Comparison of ENCODE assay signal across 17 cellular contexts in the genomic region with DNA sequence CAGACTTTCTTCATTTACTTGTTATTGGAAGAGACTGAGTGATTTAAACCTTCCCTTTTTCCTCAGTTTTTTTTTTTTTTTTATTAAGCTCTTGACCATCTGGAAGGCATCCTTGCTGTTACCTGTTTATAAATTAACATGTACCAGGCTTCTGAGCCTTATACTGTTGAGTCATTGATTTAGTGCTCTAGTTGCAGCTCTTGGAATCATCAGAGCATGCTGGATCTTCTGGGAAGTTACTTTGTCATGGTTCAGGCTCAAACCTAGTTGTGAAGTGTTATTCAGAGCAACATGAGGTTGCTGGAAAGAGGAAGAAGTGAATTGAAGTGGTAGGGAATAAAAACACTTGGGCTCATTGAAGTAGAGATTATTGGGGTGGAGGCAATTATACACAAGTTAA. TPM values are rescaled to one million over a fixed set of nuclear protein-coding genes. Genes with fewer than 3 reads are reported as not detected.
DNase-seq lines count a peak whose midpoint lies in the region; ATAC-seq and TF ChIP-seq lines count a peak whose summit lies in the region.
"Had no signal": no experiment of that assay in that cellular context is flagged by ENCODE, and none has a peak within 500 bp of the region (broad histone marks: within the 10 kb centered on the region; RNA-seq: fewer than 3 reads in every experiment).

No MANE protein-coding gene starts in this region.

- H3K4me1 Mint-ChIP-seq in CD4-positive, alpha-beta memory T cell: peaks cover 48 to 88% (median 70%) of the 10 kb centered on the region in 4 donors
- peaks cover 44% of the 10 kb centered on the region for H3K4me1 Mint-ChIP-seq in GM23338

- H3K4me2 ChIP-seq in GM23338 (no peak overlapping the region), trophoblast cell (ENCODE audit: low read length) (no peak overlapping the region)
- H3K4me2 ChIP-seq: BLaER1 had no signal

- no peak overlapping the region for H2BK5ac ChIP-seq in trophoblast cell (ENCODE audit: low read depth, low read length, poor library complexity)

- CTCF ChIA-PET in CD4-positive, alpha-beta memory T cell (lab: Charles Lee; ENCODE audit: partially characterized antibody): interaction anchor here (0.6 to 2.3 kb wide), 3 partner anchors 23 to 1045 kb away, joined by 3 to 6 read pairs (median 6); no protein-coding TSS in a partner anchor

- H3K4me3 ChIP-seq in CD4-positive, alpha-beta memory T cell (ENCODE audit: low read length in 2 of 2): no peak overlapping the region
- H3K4me3 ChIP-seq in GM23338 (no peak overlapping the region), breast epithelium (no peak overlapping the region), trophoblast cell (ENCODE audit: low read depth, low read length) (no peak overlapping the region)
- H3K4me3 ChIP-seq: BLaER1, body of pancreas, dorsolateral prefrontal cortex, SK-N-MC had no signal

- intact Hi-C loops in CD4-positive, alpha-beta memory T cell (cut with micrococcal nuclease): no loop called here
- intact Hi-C loops in breast epithelium (cut with DNase I; ENCODE audit: low total_unique reads): no loop called here

- no peaks in the 10 kb centered on the region; the same call in 1 of the 2 replicates for H3F3A ChIP-seq in GM23338 (replicated peaks; ENCODE audit: low read depth)

- peaks cover 3% of the 10 kb centered on the region for H3K79me1 ChIP-seq in trophoblast cell (ENCODE audit: low read length)

- H3K4ac ChIP-seq in trophoblast cell (ENCODE audit: low read depth, low read length): no peak overlapping the region

- H3K4me3 Mint-ChIP-seq in CD4-positive, alpha-beta memory T cell: peak overlapping the region in 3 of 8 donors; percentile 10 to 78 (median 24)
- H3K4me3 Mint-ChIP-seq in GM23338: peak overlapping the region; percentile 1; the same call in 1 of the 3 replicates

- no peak overlapping the region for H2AK5ac ChIP-seq in trophoblast cell (ENCODE audit: low read length)

- H3K9me2 ChIP-seq in GM23338 (ENCODE audit: insufficient read depth): no peaks in the 10 kb centered on the region

- H3K4me1 ChIP-seq in CD4-positive, alpha-beta memory T cell (ENCODE audit: insufficient read depth, low read length): peaks cover 76% of the 10 kb centered on the region
- H3K4me1 ChIP-seq in GM23338 (ENCODE audit: insufficient read depth) (peaks cover 22% of the 10 kb centered on the region), breast epithelium (peaks cover 0 to 5% of the 10 kb centered on the region in 2 donors), trophoblast cell (ENCODE audit: control insufficient read depth in 1 of 2, insufficient read depth in 2 of 2, low read length in 2 of 2) (peaks cover 4 to 6% of the 10 kb centered on the region in 2 experiments)

- no peak overlapping the region for H4K8ac ChIP-seq in trophoblast cell (ENCODE audit: low read depth, low read length)

- no peak overlapping the region for H2BK12ac ChIP-seq in trophoblast cell (ENCODE audit: low read length)

- no peak overlapping the region for H3K18ac ChIP-seq in trophoblast cell (ENCODE audit: low read length)

- no peak overlapping the region for H3K9ac ChIP-seq in trophoblast cell (ENCODE audit: low read length)
- H3K9ac ChIP-seq: BLaER1 had no signal

- peak overlapping the region; percentile 5 to 86 (median 28) for H3K27ac Mint-ChIP-seq in CD4-positive, alpha-beta memory T cell
- H3K27ac Mint-ChIP-seq in GM23338: peak overlapping the region; percentile 33

- peaks cover 4% of the 10 kb centered on the region for H4K20me1 ChIP-seq in GM23338 (replicated peaks; ENCODE audit: insufficient read depth)

- H2AFZ ChIP-seq in GM23338 (no peak overlapping the region), trophoblast cell (ENCODE audit: insufficient read depth, low read length, poor library complexity) (no peak overlapping the region)

- H3K9me3 ChIP-seq in CD4-positive, alpha-beta memory T cell (ENCODE audit: control insufficient read depth in 1 of 2, low read length in 2 of 2): no peaks in the 10 kb centered on the region
- H3K9me3 ChIP-seq in breast epithelium: no peaks in the 10 kb centered on the region
- no peaks in the 10 kb centered on the region for H3K9me3 ChIP-seq in trophoblast cell (ENCODE audit: insufficient read depth, low read depth, low read length)
- H3K9me3 ChIP-seq: BLaER1, body of pancreas had no signal

- H3K14ac ChIP-seq in trophoblast cell (ENCODE audit: low read length): no peak overlapping the region

- H3K36me3 ChIP-seq in CD4-positive, alpha-beta memory T cell (ENCODE audit: insufficient read depth, low read length): peaks cover 40% of the 10 kb centered on the region
- H3K36me3 ChIP-seq in GM23338 (ENCODE audit: insufficient read depth) (peaks cover 27% of the 10 kb centered on the region), breast epithelium (peaks cover 5% of the 10 kb centered on the region), trophoblast cell (ENCODE audit: control insufficient read depth in 1 of 2, insufficient read depth in 2 of 2, low read length in 2 of 2) (peaks cover 12 to 23% of the 10 kb centered on the region in 2 experiments)

- H3K23ac ChIP-seq in trophoblast cell (ENCODE audit: low read length): no peak overlapping the region

- no peaks in the 10 kb centered on the region for H3K27me3 ChIP-seq in CD4-positive, alpha-beta memory T cell (ENCODE audit: insufficient read depth, low read length)
- H3K27me3 ChIP-seq in GM23338 (ENCODE audit: insufficient read depth) (no peaks in the 10 kb centered on the region), breast epithelium (no peaks in the 10 kb centered on the region), trophoblast cell (ENCODE audit: insufficient read depth, low read length) (no peaks in the 10 kb centered on the region)
- H3K27me3 ChIP-seq: BLaER1, body of pancreas, dorsolateral prefrontal cortex had no signal

- H3K36me3 Mint-ChIP-seq in CD4-positive, alpha-beta memory T cell: peaks cover 39 to 60% of the 10 kb centered on the region in 2 donors
- H3K36me3 Mint-ChIP-seq in GM23338 (ENCODE audit: low read depth): peaks cover 47% of the 10 kb centered on the region

- H3K79me2 ChIP-seq in GM23338 (replicated peaks; ENCODE audit: insufficient read depth): peaks cover 95% of the 10 kb centered on the region
- peaks cover 8% of the 10 kb centered on the region for H3K79me2 ChIP-seq in trophoblast cell (ENCODE audit: control insufficient read depth, insufficient read depth, low read length, poor library complexity)

- POLR2A ChIA-PET in CD4-positive, alpha-beta memory T cell (lab: Charles Lee; ENCODE audit: partially characterized antibody): interaction anchor here (1.0 kb wide), 1 partner anchor 349 kb away, joined by 3 read pairs; the partner anchor contains the start of gene TNKS1BP1

- no peak for TF ChIP-seq POLR2A in breast epithelium (IDR thresholded peaks at IDR 0.05)

- H4K12ac ChIP-seq in trophoblast cell (ENCODE audit: low read depth, low read length): no peak overlapping the region

- DNase-seq in CD4-positive, alpha-beta memory T cell: no peak
- DNase-seq in GM23338 (ENCODE audit: low spot score): no peak
- no peak for DNase-seq in breast epithelium (ENCODE audit: low spot score in 2 of 2)
- DNase-seq in trophoblast cell: no peak
- no peak for DNase-seq in KG1 (lab: John Stamatoyannopoulos, UW)
- DNase-seq in SK-N-DZ (ENCODE audit: low spot score): no peak
- no peak for DNase-seq in RPMI8226
- DNase-seq: activated gamma-delta T cell treated with Interleukin-2 at 50 U/mL for 16 hours, body of pancreas, dorsolateral prefrontal cortex, NCI-H1930, NCI-H69, substantia nigra had no signal

- H2BK120ac ChIP-seq in trophoblast cell (ENCODE audit: insufficient read depth, low read length, poor library complexity): no peak overlapping the region

- no peaks in the 10 kb centered on the region for H3K9me3 Mint-ChIP-seq in CD4-positive, alpha-beta memory T cell
- H3K9me3 Mint-ChIP-seq in GM23338: no peaks in the 10 kb centered on the region

- H4K91ac ChIP-seq in trophoblast cell (ENCODE audit: low read depth, low read length): no peak overlapping the region

- no peaks in the 10 kb centered on the region for H3K27me3 Mint-ChIP-seq in CD4-positive, alpha-beta memory T cell
- H3K27me3 Mint-ChIP-seq in GM23338 (ENCODE audit: insufficient read depth, low read depth, poor library complexity): no peaks in the 10 kb centered on the region

- TF ChIP-seq CTCF in GM23338 (conservative IDR thresholded peaks at IDR 0.05; ENCODE audit: low read depth in 2 of 2) (no peak), breast epithelium (IDR thresholded peaks at IDR 0.05) (no peak)

- no peak for ATAC-seq in GM23338
- ATAC-seq: body of pancreas, left lobe of liver had no signal

- no peak overlapping the region for H3K27ac ChIP-seq in CD4-positive, alpha-beta memory T cell (ENCODE audit: low read depth, low read length)
- H3K27ac ChIP-seq in GM23338 (ENCODE audit: low read depth) (no peak overlapping the region), breast epithelium (peak overlapping the region; percentile 13 to 60), trophoblast cell (ENCODE audit: low read depth, low read length) (peak overlapping the region; percentile 27)
- H3K27ac ChIP-seq: BLaER1, body of pancreas, dorsolateral prefrontal cortex, SK-N-MC had no signal

RNA-seq across cellular contexts. Expression of gene ZDHHC5, which starts 6.3 kb away (rescaled TPM):
- 10 to 100 TPM; 73.2 to 75.8 TPM for total RNA-seq in CD4-positive, alpha-beta memory T cell
- 10 to 100 TPM; 30.4 to 44.6 TPM for polyA plus RNA-seq in CD4-positive, alpha-beta memory T cell
- total RNA-seq in GM23338 (2014; rRNA removed; shearing (Covaris generic)): 35.7 and 42.3 TPM in 2 replicates
- polyA plus RNA-seq in GM23338 (2016; fragmentation: Nextera tagmentation; extraction: Ambion mirVana): 15.7 and 16.9 TPM in 2 replicates
- total RNA-seq in breast epithelium: 10 to 100 TPM; 39.3 to 50.2 (median 39.8) TPM
- 77.3 and 80.9 TPM in 2 replicates for polyA plus RNA-seq in trophoblast cell (2013)
- polyA plus RNA-seq in SK-N-DZ (2014; cell fraction: cytosol; rRNA removed): 16.8 and 18.5 TPM in 2 replicates
- 19.4 and 21.1 TPM in 2 replicates for polyA plus RNA-seq in SK-N-DZ (2014; cell fraction: nucleus; rRNA removed)

RNA-seq across cellular contexts. Expression of gene CLP1, which starts 16.7 kb away (rescaled TPM):
- 10 to 100 TPM; 14.1 to 16.0 TPM for total RNA-seq in CD4-positive, alpha-beta memory T cell
- polyA plus RNA-seq in CD4-positive, alpha-beta memory T cell: 10 to 100 TPM in 1 of 2 donors, 1 to 10 TPM in 1; 9.6 to 22.5 TPM
- 25.2 and 25.4 TPM in 2 replicates for total RNA-seq in GM23338 (2014; rRNA removed; shearing (Covaris generic))
- 14.4 and 16.8 TPM in 2 replicates for polyA plus RNA-seq in GM23338 (2016; fragmentation: Nextera tagmentation; extraction: Ambion mirVana)
- total RNA-seq in breast epithelium: 10 to 100 TPM; 15.4 to 17.7 (median 17.7) TPM
- 23.0 and 24.2 TPM in 2 replicates for polyA plus RNA-seq in trophoblast cell (2013)
- 40.8 and 50.6 TPM in 2 replicates for polyA plus RNA-seq in SK-N-DZ (2014; cell fraction: cytosol; rRNA removed)
- polyA plus RNA-seq in SK-N-DZ (2014; cell fraction: nucleus; rRNA removed): 15.8 and 17.1 TPM in 2 replicates

RNA-seq across cellular contexts. Expression of gene YPEL4, which starts 24.5 kb away (rescaled TPM):
- 10 to 100 TPM; 11.8 to 12.6 TPM for total RNA-seq in CD4-positive, alpha-beta memory T cell
- under 1 TPM in 1 of 2 donors, not detected in 1; 0.23 TPM for polyA plus RNA-seq in CD4-positive, alpha-beta memory T cell
- 0.82 TPM in 1 of 2 replicates, not detected in the other for total RNA-seq in GM23338 (2014; rRNA removed; shearing (Covaris generic))
- polyA plus RNA-seq in GM23338 (2016; fragmentation: Nextera tagmentation; extraction: Ambion mirVana): 1.1 and 1.2 TPM in 2 replicates
- 1 to 10 TPM; 1.1 to 2.3 (median 2.0) TPM for total RNA-seq in breast epithelium
- polyA plus RNA-seq in trophoblast cell (2013): 1.2 TPM in 2 replicates
- polyA plus RNA-seq in SK-N-DZ (2014; cell fraction: cytosol; rRNA removed): 0.41 and 0.46 TPM in 2 replicates
- polyA plus RNA-seq in SK-N-DZ (2014; cell fraction: nucleus; rRNA removed): 0.40 and 1.1 TPM in 2 replicates
- total RNA-seq: Daoy had no signal

RNA-seq across cellular contexts. Expression of gene MED19, which starts 37.8 kb away (rescaled TPM):
- 10 to 100 TPM; 15.2 TPM for total RNA-seq in CD4-positive, alpha-beta memory T cell
- 10 to 100 TPM; 17.4 to 20.2 TPM for polyA plus RNA-seq in CD4-positive, alpha-beta memory T cell
- total RNA-seq in GM23338 (2014; rRNA removed; shearing (Covaris generic)): 15.2 and 17.7 TPM in 2 replicates
- 64.2 and 64.9 TPM in 2 replicates for polyA plus RNA-seq in GM23338 (2016; fragmentation: Nextera tagmentation; extraction: Ambion mirVana)
- total RNA-seq in breast epithelium: 10 to 100 TPM; 18.7 to 27.7 (median 20.6) TPM
- 32.5 and 33.4 TPM in 2 replicates for polyA plus RNA-seq in trophoblast cell (2013)
- polyA plus RNA-seq in SK-N-DZ (2014; cell fraction: cytosol; rRNA removed): 37.4 and 44.3 TPM in 2 replicates
- 19.7 and 33.4 TPM in 2 replicates for polyA plus RNA-seq in SK-N-DZ (2014; cell fraction: nucleus; rRNA removed)

RNA-seq across cellular contexts. Expression of gene TMX2, which starts 38.1 kb away (rescaled TPM):
- 10 to 100 TPM; 63.6 to 67.1 TPM for total RNA-seq in CD4-positive, alpha-beta memory T cell
- polyA plus RNA-seq in CD4-positive, alpha-beta memory T cell: 10 to 100 TPM; 77.9 to 88.5 TPM
- 61.1 and 69.3 TPM in 2 replicates for total RNA-seq in GM23338 (2014; rRNA removed; shearing (Covaris generic))
- 56.0 and 59.2 TPM in 2 replicates for polyA plus RNA-seq in GM23338 (2016; fragmentation: Nextera tagmentation; extraction: Ambion mirVana)
- total RNA-seq in breast epithelium: 10 to 100 TPM; 45.8 to 80.1 (median 66.2) TPM
- polyA plus RNA-seq in trophoblast cell (2013): 76.1 and 78.5 TPM in 2 replicates
- 146 and 164 TPM in 2 replicates for polyA plus RNA-seq in SK-N-DZ (2014; cell fraction: cytosol; rRNA removed)
- 174 and 200 TPM in 2 replicates for polyA plus RNA-seq in SK-N-DZ (2014; cell fraction: nucleus; rRNA removed)

Comparison
In these comparisons a context has a peak if more than half of its experiments do, and no peak if none do; other contexts are left out.
1. H3K27ac ChIP-seq: peak in breast epithelium (2 of 2) and trophoblast cell (single experiment); none in CD4-positive, alpha-beta memory T cell (single experiment) and GM23338 (single experiment).